In genomic region chr5:15731686-15732085, GRCh38 we compare ENCODE assay signal across 19 cellular contexts.
DNase-seq lines count a peak whose midpoint lies in the region; ATAC-seq, FAIRE-seq and TF ChIP-seq lines count a peak whose summit lies in the region.
"Had no signal": no experiment of that assay in that cellular context is flagged by ENCODE, and none has a peak within 500 bp of the region (broad histone marks: within the 10 kb centered on the region; RNA-seq: fewer than 3 reads in every experiment).

No MANE protein-coding gene starts in this region.

- no peak for DNase-seq in SK-N-SH
- peak; percentile 76 for DNase-seq in cardiac septum (ENCODE audit: low spot score)
- peak; percentile 36 for DNase-seq in left ventricle myocardium superior
- DNase-seq in urothelium cell line (ENCODE audit: low spot score): no peak
- no peak for DNase-seq in vagina (ENCODE audit: extremely low spot score in 2 of 2)
- DNase-seq in activated gamma-delta T cell (lab: John Stamatoyannopoulos, UW): no peak
- DNase-seq: CD8-positive, alpha-beta T cell; COR-L47; DMS153; DMS79 treated with DMSO at 0.1 percent for 48 hours; EL; GOT3 had no signal

- intact Hi-C loops in cardiac septum (cut with DNase I): no loop called here
- intact Hi-C loops in left ventricle myocardium superior (cut with micrococcal nuclease): no loop called here
- intact Hi-C loops in vagina (cut with DNase I): no loop called here

- POLR2A ChIA-PET in SK-N-SH (lab: Yijun Ruan, JAX): no interaction called here

- TF ChIP-seq POLR2A in vagina (IDR thresholded peaks at IDR 0.05): no peak

- H3K9me2 ChIP-seq in SK-N-SH: no peaks in the 10 kb centered on the region

- H3K4me2 ChIP-seq in SK-N-SH: no peak overlapping the region

- TF ChIP-seq RAD21 in SK-N-SH (IDR thresholded peaks at IDR 0.05; ENCODE audit: low read length): no peak

- H3K9me3 ChIP-seq in SK-N-SH (peaks cover 14% of the 10 kb centered on the region; the same call in 1 of the 2 replicates), vagina (no peaks in the 10 kb centered on the region)

- no peak overlapping the region for H3K4me3 ChIP-seq in SK-N-SH (ENCODE audit: low read depth in 2 of 2, low read length in 1 of 2)
- H3K4me3 ChIP-seq in vagina: no peak overlapping the region
- H3K4me3 ChIP-seq: HAP-1 had no signal

- TF ChIP-seq CTCF in SK-N-SH (IDR thresholded peaks at IDR 0.05) (no peak), vagina (IDR thresholded peaks at IDR 0.05) (no peak)

- H3K4me1 ChIP-seq in SK-N-SH (ENCODE audit: control insufficient read depth in 1 of 2, insufficient read depth in 2 of 2, low read depth in 1 of 2, low read length in 1 of 2) (no peaks in the 10 kb centered on the region; a peak in 1 of 4 replicates), vagina (no peaks in the 10 kb centered on the region)

- H3K27me3 ChIP-seq in SK-N-SH (ENCODE audit: insufficient read depth) (no peaks in the 10 kb centered on the region), vagina (no peaks in the 10 kb centered on the region)

- ATAC-seq in SK-N-SH treated with all-trans-retinoic acid at 6 μM for 48 hours (no peak), left ventricle myocardium superior (peak; percentile 98), esophagus mucosa (no peak)
- ATAC-seq: CD8-positive, alpha-beta T cell had no signal

- peaks cover 17% of the 10 kb centered on the region for H3K79me2 ChIP-seq in SK-N-SH (ENCODE audit: insufficient read depth)

- FAIRE-seq in urothelium cell line (lab: Jason Lieb, UNC): peak; percentile 13
- FAIRE-seq: D721Med, G401.6, GM12891 had no signal

- no peak overlapping the region for H3K9ac ChIP-seq in SK-N-SH

- no peak overlapping the region for H3K27ac ChIP-seq in SK-N-SH (ENCODE audit: low read depth in 2 of 2, low read length in 1 of 2)
- H3K27ac ChIP-seq in vagina: no peak overlapping the region
- H3K27ac ChIP-seq: 22Rv1 had no signal

- no peak overlapping the region for H2AFZ ChIP-seq in SK-N-SH (ENCODE audit: low read depth)

- CTCF ChIA-PET in SK-N-SH (lab: Yijun Ruan, JAX): interaction anchor here (0.9 to 1.3 kb wide), 2 partner anchors 49 to 548 kb away, joined by 3 read pairs; no protein-coding TSS in a partner anchor

- H3F3A ChIP-seq in SK-N-SH (replicated peaks; ENCODE audit: insufficient read depth): peaks cover 7% of the 10 kb centered on the region

- H4K20me1 ChIP-seq in SK-N-SH (ENCODE audit: insufficient read depth): no peaks in the 10 kb centered on the region

- H3K36me3 ChIP-seq in SK-N-SH (replicated peaks in 1 of 2; ENCODE audit: control insufficient read depth in 1 of 2, insufficient read depth in 2 of 2, low read length in 1 of 2) (peaks cover 0 to 12% of the 10 kb centered on the region in 2 experiments), vagina (no peaks in the 10 kb centered on the region)
- H3K36me3 ChIP-seq: HAP-1 had no signal

- WGBS in SK-N-SH (ENCODE audit: low lambda C conversion rate): 90% methylated on average over 3 of the region's 4 CpGs

- TF ChIP-seq EP300 in SK-N-SH (IDR thresholded peaks at IDR 0.05; ENCODE audit: borderline replicate concordance in 1 of 2, low read depth in 1 of 2, low read length in 1 of 2): no peak

TF ChIP-seq in SK-N-SH treated with all-trans-retinoic acid at 6 μM for 48 hours, 23 proteins besides CTCF, POLR2A, EP300 and RAD21:
- TF ChIP-seq ZNF565 (CRISPR knock-in tag; conservative IDR thresholded peaks at IDR 0.05; ENCODE audit: low read depth): no peak
- 0 out of 2 replicates have a peak, but pooled peaks have one; percentile 11 for TF ChIP-seq ISL1 (CRISPR knock-in tag; IDR thresholded peaks at IDR 0.05)

TF ChIP-seq in SK-N-SH, 30 proteins besides CTCF, POLR2A, EP300 and RAD21:
- no peak for TF ChIP-seq RFX5 (IDR thresholded peaks at IDR 0.05; ENCODE audit: low read length)
- no peak for TF ChIP-seq EZH2phosphoT487 (IDR thresholded peaks at IDR 0.05; ENCODE audit: borderline replicate concordance, low read depth)
- TF ChIP-seq SIN3A (IDR thresholded peaks at IDR 0.05; ENCODE audit: borderline replicate concordance, low read depth, low read length): no peak
- TF ChIP-seq PBX3 (IDR thresholded peaks at IDR 0.05): no peak
- no peak for TF ChIP-seq TAF1 (IDR thresholded peaks at IDR 0.05; ENCODE audit: borderline replicate concordance, low read depth, low read length)
- TF ChIP-seq MAX (IDR thresholded peaks at IDR 0.05; ENCODE audit: low read depth): no peak
- no peak for TF ChIP-seq REST (IDR thresholded peaks at IDR 0.05; ENCODE audit: low read depth, low read length)
- TF ChIP-seq USF1 (IDR thresholded peaks at IDR 0.05; ENCODE audit: borderline replicate concordance, low read depth): no peak
- no peak for TF ChIP-seq NRF1 (IDR thresholded peaks at IDR 0.05; ENCODE audit: low read depth, low read length)
- TF ChIP-seq RCOR1 (IDR thresholded peaks at IDR 0.05; ENCODE audit: low read length): no peak
- no peak for TF ChIP-seq YY1 (IDR thresholded peaks at IDR 0.05; ENCODE audit: low read depth)
- TF ChIP-seq POLR2AphosphoS5 (IDR thresholded peaks at IDR 0.05; ENCODE audit: low read depth, low read length): no peak
- no peak for TF ChIP-seq RXRA (IDR thresholded peaks at IDR 0.05; ENCODE audit: borderline replicate concordance, low read depth)
- TF ChIP-seq FOSL2 (IDR thresholded peaks at IDR 0.05; ENCODE audit: borderline replicate concordance, low read depth): no peak

Comparison
In these comparisons a context has a peak if more than half of its experiments do, and no peak if none do; other contexts are left out.
1. DNase-seq: peak in cardiac septum (single experiment) and left ventricle myocardium superior (single experiment); none in SK-N-SH (single experiment), urothelium cell line (single experiment), vagina (0 of 2) and activated gamma-delta T cell (single experiment).